8 cellular contexts compared by ENCODE assay signal in the genomic region with DNA sequence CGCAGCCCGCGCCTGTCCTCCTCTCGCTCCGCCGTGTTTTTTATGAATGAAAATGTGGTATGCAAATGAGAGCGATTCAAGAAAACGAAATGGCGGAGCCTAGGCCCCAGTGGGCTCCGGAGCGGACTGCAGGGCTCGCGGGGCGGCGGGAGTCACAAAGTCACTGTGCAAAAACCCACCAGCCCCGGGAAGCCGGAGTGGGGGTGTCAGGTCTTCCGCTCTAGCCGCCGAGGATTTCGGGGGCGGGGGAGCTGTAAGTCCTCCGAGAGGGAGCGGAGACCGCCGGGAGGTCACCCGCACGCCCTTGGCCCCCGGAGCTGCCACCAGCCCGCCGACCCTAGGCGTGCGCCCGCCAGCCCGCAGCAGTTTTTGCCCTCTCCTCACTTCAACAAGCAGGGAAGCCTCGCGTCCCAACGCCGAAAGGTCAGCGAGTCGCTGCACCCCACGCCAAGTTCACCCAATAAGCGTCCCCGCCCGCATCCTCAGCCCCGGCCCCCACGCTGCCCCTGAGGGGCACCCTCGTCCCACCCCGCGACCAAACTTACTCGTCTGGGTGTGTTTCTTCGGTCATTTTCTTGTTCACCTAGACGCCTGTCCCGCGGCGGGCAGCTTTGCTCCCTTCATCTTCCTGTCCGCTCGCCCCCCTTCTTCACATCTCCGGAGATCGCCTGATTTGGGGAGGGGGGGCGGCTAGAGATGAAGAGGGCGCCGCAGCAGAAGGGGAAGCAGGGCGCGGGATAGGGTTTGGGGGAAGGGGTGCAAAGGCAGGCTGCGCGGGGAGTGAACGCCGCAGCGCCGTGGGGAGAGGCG. TPM values are rescaled to one million over a fixed set of nuclear protein-coding genes. Genes with fewer than 3 reads are reported as not detected.
DNase-seq lines count a peak whose midpoint lies in the region; ATAC-seq and TF ChIP-seq lines count a peak whose summit lies in the region.

No MANE protein-coding gene starts in this region.

- peak overlapping the region; percentile 89 for H3K4me3 ChIP-seq in Karpas-422 (ENCODE audit: low read length)
- peak overlapping the region; percentile 85 for H3K4me3 ChIP-seq in iPS-18c (ENCODE audit: insufficient read depth, low read depth, low read length)
- H3K4me3 ChIP-seq in skeletal muscle tissue (ENCODE audit: low read length in 3 of 3), result peak overlapping the region; percentile 72 to 83 (median 75)

- H3K9me3 Mint-ChIP-seq in brain, result peaks cover 0 to 5% (median 0%) of the 10 kb centered on the region in 5 experiments

- peak overlapping the region; percentile 26; the same call in 1 of the 2 replicates for H3K27ac ChIP-seq in Karpas-422 (ENCODE audit: low read length)
- peak overlapping the region; percentile 84 for H3K27ac ChIP-seq in skeletal muscle tissue (ENCODE audit: low read depth, low read length)

- peak overlapping the region; percentile 93 for H3K4me2 ChIP-seq in Karpas-422 (ENCODE audit: low read depth, low read length, poor library complexity, severe bottlenecking)

- H3K36me3 ChIP-seq in Karpas-422 (ENCODE audit: insufficient read depth, low read length) (no peaks in the 10 kb centered on the region), skeletal muscle tissue (ENCODE audit: control insufficient read depth in 3 of 3, insufficient read depth in 3 of 3, low read length in 3 of 3) (no peaks in the 10 kb centered on the region)

- no peaks in the 10 kb centered on the region for H3K36me3 Mint-ChIP-seq in brain

- ATAC-seq in GM21717 (IDR thresholded peaks at IDR 0.05; ENCODE audit: unreplicated experiment), result peak; percentile 27

- H3K4me1 Mint-ChIP-seq in brain, result peaks cover 55% of the 10 kb centered on the region

- peaks cover 22% of the 10 kb centered on the region for H3K27me3 Mint-ChIP-seq in brain

- H3K27ac Mint-ChIP-seq in brain, result peak overlapping the region; percentile 92 to 99 (median 96)

- H3K27me3 ChIP-seq in Karpas-422 (ENCODE audit: low read length) (no peaks in the 10 kb centered on the region), skeletal muscle tissue (ENCODE audit: control insufficient read depth in 3 of 3, insufficient read depth in 3 of 3, low read length in 3 of 3) (peaks cover 0 to 13% (median 0%) of the 10 kb centered on the region in 3 donors)

- H2AFZ ChIP-seq in Karpas-422 (ENCODE audit: low read length), result peak overlapping the region; percentile 94

- H3K4me1 ChIP-seq in Karpas-422 (ENCODE audit: low read length), result peaks cover 26% of the 10 kb centered on the region
- H3K4me1 ChIP-seq in skeletal muscle tissue (ENCODE audit: control insufficient read depth in 3 of 3, insufficient read depth in 3 of 3, low read length in 3 of 3), result peaks cover 16 to 20% (median 17%) of the 10 kb centered on the region in 3 donors

- H3K4me3 Mint-ChIP-seq in brain, result peak overlapping the region; percentile 93 to 96 (median 95)

- no peaks in the 10 kb centered on the region for H3K79me2 ChIP-seq in Karpas-422 (ENCODE audit: low read length)

- DNase-seq in EL (peak; percentile 39), Karpas-422 (peak; percentile 91), T-helper 2 cell (peak; percentile 8 to 55 (median 36)), AG08395 (ENCODE audit: low spot score) (no peak)

- no peak for TF ChIP-seq CTCF in brain (conservative IDR thresholded peaks at IDR 0.05)

- H3K9me2 ChIP-seq in Karpas-422 (replicated peaks; ENCODE audit: insufficient read depth, low read length), result no peaks in the 10 kb centered on the region

- H3K9me3 ChIP-seq in Karpas-422 (ENCODE audit: low read length) (no peaks in the 10 kb centered on the region), iPS-18c (ENCODE audit: control insufficient read depth, insufficient read depth, low read length) (no peaks in the 10 kb centered on the region), skeletal muscle tissue (ENCODE audit: control insufficient read depth in 3 of 3, low read length in 3 of 3) (no peaks in the 10 kb centered on the region)

- peaks cover 45% of the 10 kb centered on the region for H4K20me1 ChIP-seq in Karpas-422 (ENCODE audit: insufficient read depth, low read depth, low read length)

- peak overlapping the region; percentile 76 for H3K9ac ChIP-seq in Karpas-422 (ENCODE audit: low read length)
- peak overlapping the region; percentile 70 to 82 (median 79) for H3K9ac ChIP-seq in skeletal muscle tissue (ENCODE audit: low read depth in 1 of 3, low read length in 3 of 3)

RNA-seq across cellular contexts. Expression of a gene that starts 0.8 kb away (rescaled TPM):
- total RNA-seq in Karpas-422 (2014; rRNA removed; shearing (Covaris generic); ENCODE audit: low replicate concordance), result 11.9 and 13.9 TPM in 2 replicates
- 20.3 TPM for polyA plus RNA-seq in brain (ENCODE audit: insufficient read depth, low read depth, low replicate concordance)
- 7.8 TPM for total RNA-seq in skeletal muscle tissue
